Comparison of ENCODE assay signal across 24 cellular contexts in the genomic region with DNA sequence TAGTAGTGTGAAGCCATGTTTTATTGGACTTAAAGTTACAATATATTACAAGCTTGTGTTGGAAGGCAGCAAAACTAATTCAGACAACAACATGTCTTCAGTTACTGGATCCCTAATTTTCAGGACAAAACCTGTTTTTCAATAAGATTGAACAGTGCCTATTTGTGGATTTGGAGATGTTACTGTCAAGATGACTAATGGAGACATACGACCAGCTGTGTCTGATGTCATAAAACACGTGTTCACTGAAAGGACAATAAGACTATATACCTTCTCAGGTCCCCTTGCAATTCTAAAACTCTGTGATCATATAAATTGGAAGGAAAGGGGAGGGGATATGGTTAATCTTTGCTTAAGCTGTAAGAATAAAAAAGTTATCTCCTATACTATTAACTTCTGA. TPM values are rescaled to one million over a fixed set of nuclear protein-coding genes. Genes with fewer than 3 reads are reported as not detected.
A peak's percentile ranks its signal among the peaks of the same experiment; 100 is the strongest.
DNase-seq lines count a peak whose midpoint lies in the region; ATAC-seq and TF ChIP-seq lines count a peak whose summit lies in the region.
"Had no signal": no experiment of that assay in that cellular context is flagged by ENCODE, and none has a peak within 500 bp of the region (broad histone marks: within the 10 kb centered on the region; RNA-seq: fewer than 3 reads in every experiment).

No MANE protein-coding gene starts in this region.

- H3K27ac Mint-ChIP-seq in activated naive CD4-positive, alpha-beta T cell treated with anti-CD3 and anti-CD28 coated beads, Interleukin-2, amount 50 U/mL, for 24 hours, result peak overlapping the region; percentile 91
- no peak overlapping the region for H3K27ac Mint-ChIP-seq in activated naive CD4-positive, alpha-beta T cell treated with anti-CD3 and anti-CD28 coated beads for 36 hours
- H3K27ac Mint-ChIP-seq in endodermal cell, result peak overlapping the region; percentile 85
- peak overlapping the region; percentile 6 for H3K27ac Mint-ChIP-seq in stimulated activated effector memory CD8-positive, alpha-beta T cell treated with anti-CD3 and anti-CD28 coated beads, Interleukin-12 subunit alpha, Interleukin-12 subunit beta, amount 100 ng/mL, for 72 hours
- H3K27ac Mint-ChIP-seq: activated CD8-positive, alpha-beta memory T cell treated with anti-CD3 and anti-CD28 coated beads, Interleukin-2, amount 10 ng/mL, durations not matched to agents 7 days and 5 days had no signal

- H3K36me3 ChIP-seq in endodermal cell (ENCODE audit: control insufficient read depth, insufficient read depth, low read length) (peaks cover 31% of the 10 kb centered on the region), esophagus muscularis mucosa (no peaks in the 10 kb centered on the region)
- H3K36me3 ChIP-seq: Peyer's patch, transverse colon had no signal

- H3K36me3 Mint-ChIP-seq in activated naive CD4-positive, alpha-beta T cell treated with anti-CD3 and anti-CD28 coated beads, Interleukin-2, amount 50 U/mL, for 24 hours, result peaks cover 8% of the 10 kb centered on the region
- H3K36me3 Mint-ChIP-seq in activated naive CD4-positive, alpha-beta T cell treated with anti-CD3 and anti-CD28 coated beads for 36 hours (ENCODE audit: low read depth), result peaks cover 14% of the 10 kb centered on the region
- peaks cover 20% of the 10 kb centered on the region for H3K36me3 Mint-ChIP-seq in endodermal cell (ENCODE audit: low read depth)
- H3K36me3 Mint-ChIP-seq in stimulated activated effector memory CD8-positive, alpha-beta T cell treated with anti-CD3 and anti-CD28 coated beads, Interleukin-12 subunit alpha, Interleukin-12 subunit beta, amount 100 ng/mL, for 72 hours, result peaks cover 56% of the 10 kb centered on the region

- peaks cover 29% of the 10 kb centered on the region for H3K4me1 Mint-ChIP-seq in activated naive CD4-positive, alpha-beta T cell treated with anti-CD3 and anti-CD28 coated beads, Interleukin-2, amount 50 U/mL, for 24 hours
- peaks cover 12% of the 10 kb centered on the region for H3K4me1 Mint-ChIP-seq in activated naive CD4-positive, alpha-beta T cell treated with anti-CD3 and anti-CD28 coated beads for 36 hours (ENCODE audit: low read depth)
- peaks cover 21% of the 10 kb centered on the region for H3K4me1 Mint-ChIP-seq in endodermal cell
- peaks cover 12% of the 10 kb centered on the region for H3K4me1 Mint-ChIP-seq in stimulated activated effector memory CD8-positive, alpha-beta T cell treated with anti-CD3 and anti-CD28 coated beads, Interleukin-12 subunit alpha, Interleukin-12 subunit beta, amount 100 ng/mL, for 72 hours
- H3K4me1 Mint-ChIP-seq: CD14-positive monocyte had no signal

- H3K27me3 Mint-ChIP-seq in activated naive CD4-positive, alpha-beta T cell treated with anti-CD3 and anti-CD28 coated beads, Interleukin-2, amount 50 U/mL, for 24 hours, result no peaks in the 10 kb centered on the region
- H3K27me3 Mint-ChIP-seq in activated naive CD4-positive, alpha-beta T cell treated with anti-CD3 and anti-CD28 coated beads for 36 hours (ENCODE audit: low read depth), result no peaks in the 10 kb centered on the region
- no peaks in the 10 kb centered on the region for H3K27me3 Mint-ChIP-seq in endodermal cell (ENCODE audit: insufficient read depth)
- H3K27me3 Mint-ChIP-seq: activated CD8-positive, alpha-beta memory T cell treated with anti-CD3 and anti-CD28 coated beads, Interleukin-2, amount 10 ng/mL, durations not matched to agents 7 days and 5 days had no signal

- no peak overlapping the region for H3K9ac ChIP-seq in endodermal cell (ENCODE audit: extremely low read depth, low read length, poor library complexity, severe bottlenecking)

- no peak overlapping the region for H3K4me3 Mint-ChIP-seq in activated naive CD4-positive, alpha-beta T cell treated with anti-CD3 and anti-CD28 coated beads, Interleukin-2, amount 50 U/mL, for 24 hours
- no peak overlapping the region for H3K4me3 Mint-ChIP-seq in activated naive CD4-positive, alpha-beta T cell treated with anti-CD3 and anti-CD28 coated beads for 36 hours
- no peak overlapping the region for H3K4me3 Mint-ChIP-seq in endodermal cell
- H3K4me3 Mint-ChIP-seq in stimulated activated effector memory CD8-positive, alpha-beta T cell treated with anti-CD3 and anti-CD28 coated beads, Interleukin-12 subunit alpha, Interleukin-12 subunit beta, amount 100 ng/mL, for 72 hours, result no peak overlapping the region
- H3K4me3 Mint-ChIP-seq: activated CD8-positive, alpha-beta memory T cell treated with anti-CD3 and anti-CD28 coated beads, Interleukin-2, amount 10 ng/mL, durations not matched to agents 7 days and 5 days; CD14-positive monocyte had no signal

- H3K9me3 Mint-ChIP-seq in activated naive CD4-positive, alpha-beta T cell treated with anti-CD3 and anti-CD28 coated beads, Interleukin-2, amount 50 U/mL, for 24 hours, result no peaks in the 10 kb centered on the region
- H3K9me3 Mint-ChIP-seq in activated naive CD4-positive, alpha-beta T cell treated with anti-CD3 and anti-CD28 coated beads for 36 hours, result no peaks in the 10 kb centered on the region
- no peaks in the 10 kb centered on the region for H3K9me3 Mint-ChIP-seq in endodermal cell
- H3K9me3 Mint-ChIP-seq in stimulated activated effector memory CD8-positive, alpha-beta T cell treated with anti-CD3 and anti-CD28 coated beads, Interleukin-12 subunit alpha, Interleukin-12 subunit beta, amount 100 ng/mL, for 72 hours, result no peaks in the 10 kb centered on the region

- no peak for ATAC-seq in stimulated activated effector memory CD8-positive, alpha-beta T cell treated with anti-CD3 and anti-CD28 coated beads, Interleukin-12 subunit alpha, Interleukin-12 subunit beta, amount 100 ng/mL, for 72 hours
- ATAC-seq: activated CD8-positive, alpha-beta memory T cell treated with anti-CD3 and anti-CD28 coated beads, Interleukin-2, amount 10 ng/mL, durations not matched to agents 7 days and 5 days; GM12878 had no signal

- WGBS in endodermal cell (ENCODE audit: insufficient coverage in 1 of 2, insufficient read length in 1 of 2), 2 experiments, result 92% methylated on average over 2 of the region's 2 CpGs; no CpG with 5 or more reads in 1 of the 2 experiments
- WGBS in esophagus muscularis mucosa, result 60% methylated on average over 2 of the region's 2 CpGs

- TF ChIP-seq CTCF in endodermal cell (conservative IDR thresholded peaks at IDR 0.05) (no peak), esophagus muscularis mucosa (IDR thresholded peaks at IDR 0.05) (no peak)

- TF ChIP-seq POLR2A in esophagus muscularis mucosa (IDR thresholded peaks at IDR 0.05; ENCODE audit: low read depth), result no peak

- intact Hi-C loops in activated naive CD4-positive, alpha-beta T cell treated with anti-CD3 and anti-CD28 coated beads for 36 hours (cut with micrococcal nuclease), result loop anchor here (2.0 kb wide), 1 partner anchor 17 kb away; no protein-coding TSS in a partner anchor
- intact Hi-C loops in esophagus muscularis mucosa (cut with DNase I), result no loop called here
- intact Hi-C loops in head of caudate nucleus (cut with DNase I), result no loop called here

- no peaks in the 10 kb centered on the region for H3K9me3 ChIP-seq in endodermal cell (ENCODE audit: control insufficient read depth, low read length)
- H3K9me3 ChIP-seq in esophagus muscularis mucosa, result no peaks in the 10 kb centered on the region
- H3K9me3 ChIP-seq: Peyer's patch, SJCRH30, transverse colon had no signal

- H3K4me3 ChIP-seq in endodermal cell (ENCODE audit: low read length) (no peak overlapping the region), esophagus muscularis mucosa (no peak overlapping the region)
- H3K4me3 ChIP-seq: GM12878, lung, Peyer's patch, SJCRH30, transverse colon had no signal

- no peak overlapping the region for H3K27ac ChIP-seq in endodermal cell (ENCODE audit: low read depth, low read length)
- no peak overlapping the region for H3K27ac ChIP-seq in esophagus muscularis mucosa (replicated peaks in 1 of 4)
- H3K27ac ChIP-seq: Peyer's patch, SJCRH30, transverse colon had no signal

- CTCF ChIA-PET in activated naive CD4-positive, alpha-beta T cell treated with anti-CD3 and anti-CD28 coated beads for 36 hours (lab: Charles Lee), result interaction anchor here (0.6 to 1.1 kb wide), 2 partner anchors 23 to 68 kb away, joined by 3 to 4 read pairs; no protein-coding TSS in a partner anchor

- TF ChIP-seq EP300 in esophagus muscularis mucosa (IDR thresholded peaks at IDR 0.05), result no peak

- H3K4me1 ChIP-seq in endodermal cell (ENCODE audit: control insufficient read depth, insufficient read depth, low read length) (peaks cover 6% of the 10 kb centered on the region), esophagus muscularis mucosa (no peaks in the 10 kb centered on the region)
- H3K4me1 ChIP-seq: Peyer's patch, SJCRH30, transverse colon had no signal

- DNase-seq in activated naive CD4-positive, alpha-beta T cell treated with anti-CD3 and anti-CD28 coated beads for 36 hours, result no peak
- DNase-seq in LHCN-M2 (ENCODE audit: low read depth), result peak; percentile 15
- DNase-seq in endodermal cell, result no peak
- no peak for DNase-seq in stimulated activated effector memory CD8-positive, alpha-beta T cell treated with anti-CD3 and anti-CD28 coated beads, Interleukin-12 subunit alpha, Interleukin-12 subunit beta, amount 100 ng/mL, for 72 hours (ENCODE audit: low spot score in 2 of 2)
- no peak for DNase-seq in esophagus muscularis mucosa (ENCODE audit: extremely low spot score)
- no peak for DNase-seq in head of caudate nucleus
- DNase-seq in midbrain (lab: John Stamatoyannopoulos, UW), result no peak
- DNase-seq: activated CD4-positive, CD25-positive, alpha-beta regulatory T cell; activated CD8-positive, alpha-beta memory T cell treated with anti-CD3 and anti-CD28 coated beads, Interleukin-2, amount 10 ng/mL, durations not matched to agents 7 days and 5 days; activated effector memory CD4-positive, alpha-beta T cell treated with anti-CD3 and anti-CD28 coated beads, Interleukin-2, amount 50 U/mL, for 16 hours; amygdala; KG1; MV-4-11; NCI-H187 treated with DMSO at 0.1 percent for 48 hours; NK-92 treated with Interleukin-12 subunit alpha and Interleukin-12 subunit beta, amount 100 ng/mL, for 24 hours; Peyer's patch; posterior cingulate gyrus; SJCRH30; stimulated activated naive CD4-positive, alpha-beta T cell treated with Interleukin-2 at 50 U/mL for 16 hours; transverse colon had no signal

- H3K27me3 ChIP-seq in endodermal cell (ENCODE audit: control insufficient read depth, insufficient read depth, low read length, poor library complexity, severe bottlenecking) (no peaks in the 10 kb centered on the region), esophagus muscularis mucosa (no peaks in the 10 kb centered on the region)
- H3K27me3 ChIP-seq: Peyer's patch, SJCRH30, transverse colon had no signal

RNA-seq across cellular contexts. Expression of gene METTL21A, which starts 21.7 kb away (rescaled TPM):
- 10 to 100 TPM; 18.6 to 19.0 TPM for total RNA-seq in activated naive CD4-positive, alpha-beta T cell treated with anti-CD3 and anti-CD28 coated beads for 36 hours
- total RNA-seq in LHCN-M2 (2014; rRNA removed) (16.4 and 21.1 TPM in 2 replicates), endodermal cell (10 to 100 TPM; 43.4 to 61.2 TPM), esophagus muscularis mucosa (10 to 100 TPM; 10.1 to 31.6 (median 22.5) TPM)
- polyA plus RNA-seq in LHCN-M2 (2012), result 6.1 TPM
- polyA plus RNA-seq in endodermal cell (2013, experiment 1 of 2), result 37.1 TPM
- polyA plus RNA-seq in endodermal cell (2013, experiment 2 of 2), result 38.1 TPM
